In the genomic region with DNA sequence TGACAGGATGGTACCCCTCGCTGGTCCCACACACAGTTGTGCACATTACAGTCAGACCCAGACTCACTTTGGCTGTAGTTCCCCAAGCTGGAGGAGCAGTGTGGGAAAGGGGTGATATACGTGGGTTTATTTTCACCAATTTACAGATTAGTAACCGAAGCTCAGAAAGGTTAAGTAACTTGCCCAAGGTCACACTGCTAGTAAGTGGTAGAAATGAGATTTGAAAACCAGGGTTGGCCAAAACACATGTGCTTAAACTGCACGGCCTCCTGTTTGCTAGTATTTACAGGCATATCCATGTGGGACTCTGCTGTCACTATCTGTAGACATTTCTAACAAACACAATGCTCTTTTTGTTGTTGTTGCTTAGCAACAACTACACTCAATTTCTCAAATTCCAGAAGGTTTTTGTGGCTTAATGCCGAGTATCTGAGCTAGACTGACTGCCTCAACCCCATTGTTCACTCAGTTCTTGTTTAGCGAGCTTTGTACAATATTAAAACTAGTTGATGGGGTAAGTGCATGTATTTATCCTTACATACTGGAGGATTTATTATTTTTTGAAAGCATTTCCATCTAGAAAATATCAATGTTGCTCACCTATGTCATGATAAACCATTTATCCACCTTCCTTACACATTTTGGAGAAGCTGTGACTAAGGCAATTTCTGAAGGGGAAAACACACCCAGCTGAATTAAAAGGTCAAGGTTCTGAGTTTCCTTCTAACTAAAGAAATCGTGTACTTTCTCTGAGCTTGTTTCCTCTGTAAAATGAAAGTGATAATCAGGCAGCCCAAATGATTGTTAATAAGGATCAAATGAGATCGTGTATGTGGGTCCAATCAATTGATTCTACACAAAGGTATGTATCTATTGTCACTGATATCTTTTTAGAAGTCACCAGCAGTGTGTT, we compare ENCODE assay signal across 8 cellular contexts. TPM values are rescaled to one million over a fixed set of nuclear protein-coding genes. Genes with fewer than 3 reads are reported as not detected.
DNase-seq lines count a peak whose midpoint lies in the region; ATAC-seq, FAIRE-seq and TF ChIP-seq lines count a peak whose summit lies in the region.

No MANE protein-coding gene starts in this region.

- POLR2A ChIA-PET in K562 (lab: Yijun Ruan, JAX) (interaction anchor here (0.9 to 1.7 kb wide), 6 partner anchors 9 to 39 kb away, joined by 3 to 11 read pairs (median 5); a partner anchor contains a TSS), WTC11 (lab: Charles Lee) (no interaction called here)

- no peak overlapping the region for H3K4me3 ChIP-seq in K562

- no peaks in the 10 kb centered on the region for H3K9me1 ChIP-seq in K562 (ENCODE audit: control insufficient read depth, insufficient read depth, low read length)

- no peaks in the 10 kb centered on the region for H3K27me3 Mint-ChIP-seq in activated naive CD4-positive, alpha-beta T cell treated with anti-CD3 and anti-CD28 coated beads, Interleukin-2, amount 10 ng/mL, durations not matched to agents 7 days and 5 days
- H3K27me3 Mint-ChIP-seq in WTC11 (ENCODE audit: low read depth) = peaks cover 11% of the 10 kb centered on the region

- TF ChIP-seq CTCF in K562 (IDR thresholded peaks at IDR 0.05 in 2 of 3, conservative IDR thresholded peaks at IDR 0.05 in 1 of 3; ENCODE audit: insufficient read depth in 2 of 3, low read depth in 1 of 3, low read length in 3 of 3) = no peak
- no peak for TF ChIP-seq CTCF in WTC11 (IDR thresholded peaks at IDR 0.05)

- WGBS in K562 (ENCODE audit: insufficient coverage, low coverage, missing lambda C conversion rate) = 25% methylated on average over 8 of the region's 8 CpGs

- H3K4me2 ChIP-seq in K562 (ENCODE audit: insufficient read depth, low read length) = no peak overlapping the region

- DNase-seq in activated naive CD4-positive, alpha-beta T cell treated with anti-CD3 and anti-CD28 coated beads, Interleukin-2, amount 10 ng/mL, durations not matched to agents 7 days and 5 days = no peak
- no peak for DNase-seq in activated naive CD4-positive, alpha-beta T cell (lab: John Stamatoyannopoulos, UW)
- DNase-seq in K562 (ENCODE audit: extremely low read depth in 1 of 4, low spot score in 3 of 4) (no peak), superior temporal gyrus (ENCODE audit: extremely low spot score) (peak; percentile 98), NCI-H2029 (lab: John Stamatoyannopoulos, UW) (no peak), WTC11 (ENCODE audit: low spot score) (no peak), NCI-H2171 treated with DMSO at 0.1 percent for 48 hours (lab: John Stamatoyannopoulos, UW) (no peak)

- H3K9me3 Mint-ChIP-seq in activated naive CD4-positive, alpha-beta T cell treated with anti-CD3 and anti-CD28 coated beads, Interleukin-2, amount 10 ng/mL, durations not matched to agents 7 days and 5 days = no peaks in the 10 kb centered on the region
- H3K9me3 Mint-ChIP-seq in WTC11 = no peaks in the 10 kb centered on the region

- peaks cover 0 to 9% of the 10 kb centered on the region in 2 experiments; a peak in 3 of 5 replicates for H3K4me1 ChIP-seq in K562 (replicated peaks in 1 of 2; ENCODE audit: control insufficient read depth in 2 of 2, insufficient read depth in 2 of 2, low read length in 2 of 2)

- H3K4me1 Mint-ChIP-seq in activated naive CD4-positive, alpha-beta T cell treated with anti-CD3 and anti-CD28 coated beads, Interleukin-2, amount 10 ng/mL, durations not matched to agents 7 days and 5 days = peaks cover 45% of the 10 kb centered on the region
- H3K4me1 Mint-ChIP-seq in WTC11 = peaks cover 14% of the 10 kb centered on the region

- H3K9me3 ChIP-seq in K562 (replicated peaks; ENCODE audit: control insufficient read depth, insufficient read depth, low read depth, low read length) = no peaks in the 10 kb centered on the region

- H3K36me3 ChIP-seq in K562 (ENCODE audit: control insufficient read depth, insufficient read depth, low read length) = no peaks in the 10 kb centered on the region

- no peak overlapping the region for H3K9ac ChIP-seq in K562 (ENCODE audit: insufficient read depth in 1 of 2, low read depth in 2 of 2, low read length in 2 of 2)

- in situ Hi-C loops in K562 (cut with MboI) = no loop called here

- H3K27ac ChIP-seq in K562 (ENCODE audit: extremely low read depth, low read depth, low read length) (no peak overlapping the region), layer of hippocampus (ENCODE audit: low read depth, low read length) (peak overlapping the region; percentile 93)

- BruUV-seq in K562 (replicated peaks; lab: Mats Ljungman, UMichigan) = no TSS peak

- intact Hi-C loops in K562 (cut with micrococcal nuclease) = no loop called here

- no peak for TF ChIP-seq POLR2A in K562 (conservative IDR thresholded peaks at IDR 0.05)

- CTCF ChIA-PET in activated naive CD4-positive, alpha-beta T cell treated with anti-CD3 and anti-CD28 coated beads, Interleukin-2, amount 10 ng/mL, durations not matched to agents 7 days and 5 days (lab: Charles Lee) = interaction anchor here (0.6 to 1.9 kb wide), 12 partner anchors 9 to 941 kb away, joined by 3 to 13 read pairs (median 3); a partner anchor contains a TSS
- CTCF ChIA-PET in K562 (lab: Yijun Ruan, JAX; ENCODE audit: low intra/inter-chr PET ratio) = no interaction called here
- CTCF ChIA-PET in WTC11 (lab: Charles Lee) = interaction anchor here (0.9 to 1.5 kb wide), 5 partner anchors 9 to 468 kb away, joined by 3 to 4 read pairs (median 4); a partner anchor contains a TSS

- H3K27me3 ChIP-seq in K562 (ENCODE audit: control insufficient read depth in 2 of 2, insufficient read depth in 2 of 2, low read length in 2 of 2) (no peaks in the 10 kb centered on the region), layer of hippocampus (ENCODE audit: control insufficient read depth, insufficient read depth, low read length) (no peaks in the 10 kb centered on the region)

- peak overlapping the region; percentile 27 for H2AFZ ChIP-seq in K562 (ENCODE audit: low read depth, low read length)

- no peak for TF ChIP-seq EP300 in K562 (IDR thresholded peaks at IDR 0.05; ENCODE audit: low read length)

- H3K27ac Mint-ChIP-seq in activated naive CD4-positive, alpha-beta T cell treated with anti-CD3 and anti-CD28 coated beads, Interleukin-2, amount 10 ng/mL, durations not matched to agents 7 days and 5 days = peak overlapping the region; percentile 86
- H3K27ac Mint-ChIP-seq in WTC11 = no peak overlapping the region

- peak; percentile 15 for FAIRE-seq in K562 (lab: Jason Lieb, UNC)

- no peak for TF ChIP-seq RAD21 in K562 (CRISPR knock-in tag; conservative IDR thresholded peaks at IDR 0.05 in 1 of 2, IDR thresholded peaks at IDR 0.05 in 1 of 2)

- H4K20me1 ChIP-seq in K562 (replicated peaks; ENCODE audit: control insufficient read depth, insufficient read depth, low read length) = no peaks in the 10 kb centered on the region

- ATAC-seq in K562 = peak; percentile 11; the same call in 2 of the 3 replicates
- no peak for ATAC-seq in WTC11

- H3K79me2 ChIP-seq in K562 (ENCODE audit: control insufficient read depth, insufficient read depth, low read length) = no peaks in the 10 kb centered on the region

- H3K4me3 Mint-ChIP-seq in activated naive CD4-positive, alpha-beta T cell treated with anti-CD3 and anti-CD28 coated beads, Interleukin-2, amount 10 ng/mL, durations not matched to agents 7 days and 5 days = peak overlapping the region; percentile 66
- no peak overlapping the region for H3K4me3 Mint-ChIP-seq in WTC11

- H3K36me3 Mint-ChIP-seq in activated naive CD4-positive, alpha-beta T cell treated with anti-CD3 and anti-CD28 coated beads, Interleukin-2, amount 10 ng/mL, durations not matched to agents 7 days and 5 days = peaks cover 3% of the 10 kb centered on the region
- no peaks in the 10 kb centered on the region for H3K36me3 Mint-ChIP-seq in WTC11

RNA-seq across cellular contexts. Expression of a gene that starts 5.3 kb away (rescaled TPM):
- 0.39 and 0.83 TPM in 2 replicates for total RNA-seq in K562 (2011; cell fraction: chromatin; rRNA removed; ENCODE audit: low replicate concordance)
- 0.33 and 1.1 TPM in 2 replicates for total RNA-seq in K562 (2011; cell fraction: nucleolus; rRNA removed)
- total RNA-seq in K562 (2011; cell fraction: nucleoplasm; rRNA removed) = 0.99 and 1.8 TPM in 2 replicates
- total RNA-seq in K562 (2014; rRNA removed) = 0.27 and 0.78 TPM in 2 replicates
- 0.87 and 1.1 TPM in 2 replicates for total RNA-seq in K562 (2014; rRNA removed; fragmentation: Illumina TruSeq; extraction: Trizol)
- total RNA-seq in K562 (2015; rRNA removed; fragmentation: Illumina TruSeq; extraction: Trizol) = 0.29 and 0.75 TPM in 2 replicates
- 0.81 and 1.5 TPM in 2 replicates for total RNA-seq in K562 (2021)
- 0.20 and 0.31 TPM in 2 replicates for polyA plus RNA-seq in K562 (2011; rRNA removed)
- 0.09 and 0.16 TPM in 2 replicates for polyA plus RNA-seq in K562 (2011; cell fraction: cytosol; rRNA removed)
- 0.48 and 0.53 TPM in 2 replicates for polyA plus RNA-seq in K562 (2011; cell fraction: nucleus; rRNA removed)
- polyA plus RNA-seq in K562 (2012) = 0.91 and 1.2 TPM in 2 replicates
- 1.2 and 1.8 TPM in 2 replicates for polyA plus RNA-seq in K562 (2014; fragmentation: Illumina TruSeq; extraction: Trizol)
- polyA plus RNA-seq in K562 (2014; fragmentation: Nextera tagmentation; extraction: Ambion mirVana) = 1 to 10 TPM in 1 of 2 experiments, under 1 TPM in 1; 0.79 to 1.1 TPM
- 0.44 and 2.0 TPM in 2 replicates for polyA plus RNA-seq in K562 (2014; rRNA removed)
- 0.11 and 0.15 TPM in 2 replicates for polyA minus RNA-seq in K562 (2011; rRNA and poly(A)+ RNA removed)
- polyA minus RNA-seq in K562 (2011; cell fraction: cytosol; rRNA and poly(A)+ RNA removed) = not detected in 2 replicates
- polyA minus RNA-seq in K562 (2011; cell fraction: nucleus; rRNA and poly(A)+ RNA removed) = 0.13 and 0.56 TPM in 2 replicates
- 1.5 to 2.0 TPM (median 1.9 TPM) in 3 replicates for total RNA-seq in WTC11 (2021)

RNA-seq across cellular contexts. Expression of a gene that starts 8.7 kb away (rescaled TPM):
- 125 and 133 TPM in 2 replicates for total RNA-seq in K562 (2011; cell fraction: chromatin; rRNA removed; ENCODE audit: low replicate concordance)
- 50.5 and 53.8 TPM in 2 replicates for total RNA-seq in K562 (2011; cell fraction: nucleolus; rRNA removed)
- total RNA-seq in K562 (2011; cell fraction: nucleoplasm; rRNA removed) = 91.9 and 132 TPM in 2 replicates
- total RNA-seq in K562 (2014; rRNA removed) (21.7 and 29.5 TPM in 2 replicates), K562 (2014; rRNA removed; fragmentation: Illumina TruSeq; extraction: Trizol) (22.7 and 23.0 TPM in 2 replicates), K562 (2015; rRNA removed; fragmentation: Illumina TruSeq; extraction: Trizol) (24.1 and 25.8 TPM in 2 replicates), K562 (2021) (64.8 and 64.9 TPM in 2 replicates), WTC11 (2021) (35.1 to 35.5 TPM (median 35.4 TPM) in 3 replicates)
- polyA plus RNA-seq in K562 (2011; rRNA removed) (29.9 and 43.5 TPM in 2 replicates), K562 (2014; fragmentation: Illumina TruSeq; extraction: Trizol) (36.7 and 44.5 TPM in 2 replicates), K562 (2014; fragmentation: Nextera tagmentation; extraction: Ambion mirVana) (10 to 100 TPM; 20.6 to 22.3 TPM), K562 (2014; rRNA removed) (18.8 and 22.2 TPM in 2 replicates)
- 26.0 and 41.6 TPM in 2 replicates for polyA plus RNA-seq in K562 (2011; cell fraction: cytosol; rRNA removed)
- polyA plus RNA-seq in K562 (2011; cell fraction: nucleus; rRNA removed) = 72.1 and 80.4 TPM in 2 replicates
- polyA plus RNA-seq in K562 (2012) = 20.6 and 22.6 TPM in 2 replicates
- 99.3 and 105 TPM in 2 replicates for polyA minus RNA-seq in K562 (2011; rRNA and poly(A)+ RNA removed)
- polyA minus RNA-seq in K562 (2011; cell fraction: cytosol; rRNA and poly(A)+ RNA removed) = 63.1 and 80.5 TPM in 2 replicates
- 38.5 and 59.5 TPM in 2 replicates for polyA minus RNA-seq in K562 (2011; cell fraction: nucleus; rRNA and poly(A)+ RNA removed)

RNA-seq across cellular contexts. Expression of a gene that starts 16.2 kb away (rescaled TPM):
- total RNA-seq in K562 (2011; cell fraction: chromatin; rRNA removed; ENCODE audit: low replicate concordance) = 133 and 253 TPM in 2 replicates
- total RNA-seq in K562 (2011; cell fraction: nucleolus; rRNA removed) = 236 and 238 TPM in 2 replicates
- 199 TPM in 2 replicates for total RNA-seq in K562 (2011; cell fraction: nucleoplasm; rRNA removed)
- total RNA-seq in K562 (2014; rRNA removed) (233 TPM in 2 replicates), K562 (2014; rRNA removed; fragmentation: Illumina TruSeq; extraction: Trizol) (126 and 155 TPM in 2 replicates), K562 (2015; rRNA removed; fragmentation: Illumina TruSeq; extraction: Trizol) (178 and 183 TPM in 2 replicates), K562 (2021) (169 and 186 TPM in 2 replicates), WTC11 (2021) (30.1 to 40.1 TPM (median 37.7 TPM) in 3 replicates)
- polyA plus RNA-seq in K562 (2011; rRNA removed) (189 and 198 TPM in 2 replicates), K562 (2014; fragmentation: Illumina TruSeq; extraction: Trizol) (265 and 322 TPM in 2 replicates), K562 (2014; fragmentation: Nextera tagmentation; extraction: Ambion mirVana) (100 to 1,000 TPM; 392 to 441 TPM), K562 (2014; rRNA removed) (381 and 422 TPM in 2 replicates)
- polyA plus RNA-seq in K562 (2011; cell fraction: cytosol; rRNA removed) = 214 and 232 TPM in 2 replicates
- polyA plus RNA-seq in K562 (2011; cell fraction: nucleus; rRNA removed) = 383 and 452 TPM in 2 replicates
- polyA plus RNA-seq in K562 (2012) = 231 and 267 TPM in 2 replicates
- 86.7 and 96.7 TPM in 2 replicates for polyA minus RNA-seq in K562 (2011; rRNA and poly(A)+ RNA removed)
- 67.2 and 68.9 TPM in 2 replicates for polyA minus RNA-seq in K562 (2011; cell fraction: cytosol; rRNA and poly(A)+ RNA removed)
- 53.6 and 82.6 TPM in 2 replicates for polyA minus RNA-seq in K562 (2011; cell fraction: nucleus; rRNA and poly(A)+ RNA removed)

RNA-seq across cellular contexts. Expression of a gene that starts 36.5 kb away (rescaled TPM):
- total RNA-seq in K562 (2011; cell fraction: chromatin; rRNA removed; ENCODE audit: low replicate concordance) = not detected in 2 replicates
- total RNA-seq in K562 (2011; cell fraction: nucleolus; rRNA removed) = not detected in 2 replicates
- total RNA-seq in K562 (2011; cell fraction: nucleoplasm; rRNA removed) = not detected in 2 replicates
- total RNA-seq in K562 (2014; rRNA removed) = not detected in 2 replicates
- total RNA-seq in K562 (2014; rRNA removed; fragmentation: Illumina TruSeq; extraction: Trizol) = 0.11 TPM in 1 of 2 replicates, not detected in the other
- total RNA-seq in K562 (2015; rRNA removed; fragmentation: Illumina TruSeq; extraction: Trizol) = 0.04 TPM in 1 of 2 replicates, not detected in the other
- total RNA-seq in K562 (2021) = not detected in 2 replicates
- polyA plus RNA-seq in K562 (2011; rRNA removed) = 0.04 TPM in 1 of 2 replicates, not detected in the other
- 0.24 TPM in 1 of 2 replicates, not detected in the other for polyA plus RNA-seq in K562 (2011; cell fraction: cytosol; rRNA removed)
- polyA plus RNA-seq in K562 (2011; cell fraction: nucleus; rRNA removed) = not detected in 2 replicates
- 0.04 and 0.32 TPM in 2 replicates for polyA plus RNA-seq in K562 (2012)
- not detected in 2 replicates for polyA plus RNA-seq in K562 (2014; fragmentation: Illumina TruSeq; extraction: Trizol)
- polyA plus RNA-seq in K562 (2014; fragmentation: Nextera tagmentation; extraction: Ambion mirVana) = under 1 TPM in 1 of 2 experiments, not detected in 1; 0.07 TPM
- 0.01 and 0.09 TPM in 2 replicates for polyA plus RNA-seq in K562 (2014; rRNA removed)
- not detected in 2 replicates for polyA minus RNA-seq in K562 (2011; rRNA and poly(A)+ RNA removed)
- not detected in 2 replicates for polyA minus RNA-seq in K562 (2011; cell fraction: cytosol; rRNA and poly(A)+ RNA removed)
- 0.13 TPM in 1 of 2 replicates, not detected in the other for polyA minus RNA-seq in K562 (2011; cell fraction: nucleus; rRNA and poly(A)+ RNA removed)
- 0.23 to 0.46 TPM (median 0.28 TPM) in 3 replicates for total RNA-seq in WTC11 (2021)

RNA-seq across cellular contexts. Expression of a gene that starts 57.6 kb away (rescaled TPM):
- total RNA-seq in K562 (2011; cell fraction: chromatin; rRNA removed; ENCODE audit: low replicate concordance) = not detected in 2 replicates
- not detected in 2 replicates for total RNA-seq in K562 (2011; cell fraction: nucleolus; rRNA removed)
- not detected in 2 replicates for total RNA-seq in K562 (2011; cell fraction: nucleoplasm; rRNA removed)
- total RNA-seq in K562 (2014; rRNA removed) (not detected in 2 replicates), K562 (2014; rRNA removed; fragmentation: Illumina TruSeq; extraction: Trizol) (not detected in 2 replicates), K562 (2015; rRNA removed; fragmentation: Illumina TruSeq; extraction: Trizol) (not detected in 2 replicates), K562 (2021) (not detected in 2 replicates), WTC11 (2021) (not detected in 3 replicates)
- polyA plus RNA-seq in K562 (2011; rRNA removed) (not detected in 2 replicates), K562 (2014; fragmentation: Illumina TruSeq; extraction: Trizol) (not detected in 2 replicates), K562 (2014; fragmentation: Nextera tagmentation; extraction: Ambion mirVana) (not detected), K562 (2014; rRNA removed) (not detected in 2 replicates)
- not detected in 2 replicates for polyA plus RNA-seq in K562 (2011; cell fraction: cytosol; rRNA removed)
- polyA plus RNA-seq in K562 (2011; cell fraction: nucleus; rRNA removed) = not detected in 2 replicates
- not detected in 2 replicates for polyA plus RNA-seq in K562 (2012)
- not detected in 2 replicates for polyA minus RNA-seq in K562 (2011; rRNA and poly(A)+ RNA removed)
- not detected in 2 replicates for polyA minus RNA-seq in K562 (2011; cell fraction: cytosol; rRNA and poly(A)+ RNA removed)
- polyA minus RNA-seq in K562 (2011; cell fraction: nucleus; rRNA and poly(A)+ RNA removed) = not detected in 2 replicates
